In the genomic region with DNA sequence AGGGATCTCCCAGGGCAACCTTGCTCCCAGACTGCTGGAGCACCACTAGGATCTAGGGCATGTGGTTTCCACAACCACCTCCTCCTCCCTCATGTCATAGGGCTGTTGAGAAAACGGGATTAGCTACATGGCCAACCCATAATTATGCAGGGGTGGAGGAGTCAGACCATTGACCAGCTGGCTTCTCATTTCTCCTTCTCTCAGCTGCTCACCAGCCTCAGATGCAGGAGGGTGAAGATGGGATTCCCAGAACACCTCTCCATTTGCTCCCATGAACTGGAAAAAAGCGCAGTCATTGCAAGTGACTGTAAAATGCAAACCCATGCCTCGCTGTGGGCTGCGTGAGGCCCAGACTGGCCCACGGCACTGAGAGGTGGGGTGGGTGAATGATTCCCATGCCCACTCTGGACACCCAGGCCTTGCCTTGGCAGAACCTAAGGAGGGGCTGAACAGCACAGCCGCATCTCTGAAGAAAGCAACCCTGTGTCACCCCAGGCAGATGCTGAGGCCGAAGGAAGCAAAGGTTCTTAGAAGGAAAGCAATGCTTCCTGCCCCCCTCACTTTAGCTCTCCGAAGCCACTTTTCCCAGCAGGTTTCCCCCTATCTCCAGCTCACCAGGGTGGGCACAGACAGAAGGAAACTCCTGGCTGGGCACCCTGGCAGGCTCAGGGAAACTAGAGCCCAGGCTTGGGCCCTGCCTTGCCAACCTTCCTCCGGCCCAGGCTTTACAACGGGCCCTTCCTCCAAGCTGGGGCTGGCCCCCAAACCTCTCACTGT, we compare ENCODE assay signal across 11 cellular contexts.
A peak's percentile ranks its signal among the peaks of the same experiment; 100 is the strongest.
DNase-seq lines count a peak whose midpoint lies in the region; ATAC-seq, FAIRE-seq and TF ChIP-seq lines count a peak whose summit lies in the region.
"Had no signal": no experiment of that assay in that cellular context is flagged by ENCODE, and none has a peak within 500 bp of the region (broad histone marks: within the 10 kb centered on the region; RNA-seq: fewer than 3 reads in every experiment).

No MANE protein-coding gene starts in this region.

- no peak for FAIRE-seq in astrocyte (lab: Jason Lieb, UNC)

- H3K9me3 ChIP-seq in astrocyte (ENCODE audit: insufficient read depth, low read depth, low read length) (no peaks in the 10 kb centered on the region), lung (ENCODE audit: control insufficient read depth in 2 of 2, insufficient read depth in 1 of 2, low read length in 1 of 2) (no peaks in the 10 kb centered on the region)
- no peaks in the 10 kb centered on the region for H3K9me3 ChIP-seq in CD4-positive, alpha-beta T cell (ENCODE audit: control insufficient read depth, low read length)

- ATAC-seq in lung (ENCODE audit: insufficient read depth, low FRiP score) (peak; percentile 6), GM18511 (IDR thresholded peaks at IDR 0.05; ENCODE audit: unreplicated experiment) (no peak)
- no peak for ATAC-seq in CD4-positive, alpha-beta T cell (ENCODE audit: poor library complexity)

- no peak overlapping the region for H3K27ac ChIP-seq in astrocyte (ENCODE audit: low read depth, low read length)
- H3K27ac ChIP-seq in lung (ENCODE audit: low read depth in 1 of 2, low read length in 1 of 2) = peak overlapping the region in 1 of 2 donors; percentile 14
- H3K27ac ChIP-seq in temporal lobe (ENCODE audit: low read depth, low read length) = peak overlapping the region; percentile 78
- H3K27ac ChIP-seq in CD4-positive, alpha-beta T cell (ENCODE audit: low read depth, low read length) = no peak overlapping the region
- H3K27ac ChIP-seq: 22Rv1 had no signal

- intact Hi-C loops in CD4-positive, alpha-beta T cell (cut with DNase I, micrococcal nuclease) = no loop called here

- TF ChIP-seq CTCF in astrocyte (IDR thresholded peaks at IDR 0.05; ENCODE audit: insufficient read depth, low read depth, low read length) = no peak
- TF ChIP-seq CTCF in lung (IDR thresholded peaks at IDR 0.05; ENCODE audit: control extremely low read depth, extremely low read depth) = no peak
- TF ChIP-seq CTCF in GM10248 (IDR thresholded peaks at IDR 0.05; ENCODE audit: control extremely low read depth, extremely low read depth, low read depth, missing control alignments) = no peak
- no peak for TF ChIP-seq CTCF in CD4-positive, alpha-beta T cell (IDR thresholded peaks at IDR 0.05)

- H3K4me1 ChIP-seq in astrocyte (ENCODE audit: insufficient read depth, low read length) = peaks cover 20% of the 10 kb centered on the region
- H3K4me1 ChIP-seq in lung (ENCODE audit: control insufficient read depth in 2 of 2, insufficient read depth in 2 of 2, low read length in 2 of 2) = peaks cover 5 to 9% of the 10 kb centered on the region in 2 donors

- H4K20me1 ChIP-seq in astrocyte (ENCODE audit: insufficient read depth, low read length) = no peaks in the 10 kb centered on the region

- no peak overlapping the region for H3K4me3 Mint-ChIP-seq in astrocyte (ENCODE audit: unreplicated experiment)
- H3K4me3 Mint-ChIP-seq in CD4-positive, alpha-beta T cell = no peak overlapping the region

- DNase-seq in DMS153 (lab: John Stamatoyannopoulos, UW) = peak; percentile 28
- no peak for DNase-seq in DMS153 treated with DMSO at 0.1 percent for 48 hours (lab: John Stamatoyannopoulos, UW; ENCODE audit: unreplicated experiment)
- DNase-seq in astrocyte (ENCODE audit: low read depth) = no peak
- DNase-seq in lung (ENCODE audit: low spot score) = no peak
- DNase-seq in GM10248 (ENCODE audit: extremely low spot score) = no peak
- DNase-seq in CD4-positive, alpha-beta T cell = no peak
- DNase-seq: amniotic stem cell, NCI-H1092 had no signal

- H3K4me3 ChIP-seq in astrocyte (ENCODE audit: insufficient read depth, low read depth, low read length) = no peak overlapping the region
- H3K4me3 ChIP-seq in lung = no peak overlapping the region

- CTCF ChIA-PET in GM10248 (lab: Yijun Ruan, JAX) = interaction anchor here (0.7 to 4.2 kb wide), 9 partner anchors 9 to 105 kb away, joined by 3 to 25 read pairs (median 4); no protein-coding TSS in a partner anchor
- CTCF ChIA-PET in CD4-positive, alpha-beta T cell (lab: Charles Lee) = no interaction called here

- H3K36me3 ChIP-seq in astrocyte (ENCODE audit: insufficient read depth, low read length) = no peaks in the 10 kb centered on the region
- no peaks in the 10 kb centered on the region for H3K36me3 ChIP-seq in lung (ENCODE audit: control insufficient read depth in 2 of 2, insufficient read depth in 2 of 2, low read length in 2 of 2)

- peaks cover 5% of the 10 kb centered on the region for H3K36me3 Mint-ChIP-seq in astrocyte (ENCODE audit: low read depth, unreplicated experiment)
- no peaks in the 10 kb centered on the region for H3K36me3 Mint-ChIP-seq in CD4-positive, alpha-beta T cell (ENCODE audit: low read depth)

- POLR2A ChIA-PET in GM10248 (lab: Yijun Ruan, JAX) = no interaction called here
- POLR2A ChIA-PET in CD4-positive, alpha-beta T cell (lab: Charles Lee) = no interaction called here

- peak overlapping the region; percentile 85 for H3K27ac Mint-ChIP-seq in astrocyte (ENCODE audit: unreplicated experiment)
- no peak overlapping the region for H3K27ac Mint-ChIP-seq in CD4-positive, alpha-beta T cell

- H3K9me3 Mint-ChIP-seq in astrocyte (ENCODE audit: unreplicated experiment) = peaks cover 2% of the 10 kb centered on the region
- no peaks in the 10 kb centered on the region for H3K9me3 Mint-ChIP-seq in CD4-positive, alpha-beta T cell

- H3K27me3 ChIP-seq in astrocyte (ENCODE audit: insufficient read depth, low read length) (no peaks in the 10 kb centered on the region), lung (ENCODE audit: control insufficient read depth, insufficient read depth) (no peaks in the 10 kb centered on the region)
- H3K27me3 ChIP-seq in CD4-positive, alpha-beta T cell (ENCODE audit: control insufficient read depth, insufficient read depth, low read length) = no peaks in the 10 kb centered on the region

- 83 to 88% methylated on average over 10 of the region's 10 CpGs for WGBS in lung, 2 donors

- peaks cover 54% of the 10 kb centered on the region for H3K4me1 Mint-ChIP-seq in astrocyte (ENCODE audit: low read depth, unreplicated experiment)
- no peaks in the 10 kb centered on the region for H3K4me1 Mint-ChIP-seq in CD4-positive, alpha-beta T cell (ENCODE audit: low read depth)

- no peaks in the 10 kb centered on the region for H3K27me3 Mint-ChIP-seq in astrocyte (ENCODE audit: low read depth, unreplicated experiment)
- no peaks in the 10 kb centered on the region for H3K27me3 Mint-ChIP-seq in CD4-positive, alpha-beta T cell

- H3K9ac ChIP-seq in astrocyte (ENCODE audit: low read length) = peak overlapping the region; percentile 7

- no peaks in the 10 kb centered on the region for H3K79me2 ChIP-seq in astrocyte (ENCODE audit: insufficient read depth, low read length)

- H3K4me2 ChIP-seq in astrocyte (ENCODE audit: low read length) = peak overlapping the region; percentile 53

- H2AFZ ChIP-seq in astrocyte (ENCODE audit: low read depth, low read length) = peak overlapping the region; percentile 56
